ENCODE assay signal across 8 cellular contexts in the genomic region with DNA sequence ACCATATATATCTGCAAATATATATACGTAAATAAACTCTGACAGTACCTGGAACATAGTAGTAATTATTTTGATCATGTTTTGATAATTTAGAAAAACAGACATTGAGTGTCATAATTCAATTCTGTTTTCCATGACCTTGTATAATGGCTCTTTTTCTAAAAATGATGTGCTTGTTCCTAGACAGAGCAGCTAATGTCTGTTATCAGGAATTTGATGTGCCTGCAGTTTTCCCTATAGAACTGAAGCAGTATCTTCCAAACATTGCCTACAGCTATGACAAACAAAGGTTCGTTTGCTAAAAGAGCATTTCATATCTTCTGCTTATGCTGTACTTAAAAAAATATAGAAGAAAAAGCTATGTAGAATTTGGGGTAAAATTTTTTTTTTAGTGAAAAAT.
"Had no signal": no experiment of that assay in that cellular context is flagged by ENCODE, and none has a peak within 500 bp of the region (broad histone marks: within the 10 kb centered on the region; RNA-seq: fewer than 3 reads in every experiment).

No MANE protein-coding gene starts in this region.

- H2AFZ ChIP-seq: GM23248 had no signal

- FAIRE-seq: HepG2 had no signal

- H3K36me3 ChIP-seq: HAP-1 had no signal

- H3K9me3 ChIP-seq: HAP-1 had no signal

- DNase-seq: GM23248, GOT3, H7, HFFc6 had no signal

- H3K4me3 ChIP-seq: GM23248, HAP-1 had no signal

- H3K9ac ChIP-seq: GM23248 had no signal

- H3K27ac ChIP-seq: GM23248, HL-60 had no signal

- ATAC-seq: HCT116, HepG2 had no signal
